ENCODE assay signal across 34 cellular contexts in genomic region chr14:101754893-101755292, GRCh38.
"Had no signal": no experiment of that assay in that cellular context is flagged by ENCODE, and none has a peak within 500 bp of the region (broad histone marks: within the 10 kb centered on the region; RNA-seq: fewer than 3 reads in every experiment).

No MANE protein-coding gene starts in this region.

- H3K4me2 ChIP-seq: KMS-11 had no signal

- H3K27ac ChIP-seq: KMS-11 had no signal

- H3K4me3 ChIP-seq: MG63 had no signal

- H3K27me3 ChIP-seq: MG63 had no signal

- H3K9ac ChIP-seq: KMS-11 had no signal

- H3K36me3 ChIP-seq: MG63 had no signal

- H3K9me3 ChIP-seq: MG63 had no signal

- DNase-seq: Karpas-422, Kasumi-1, KG1, MG63, MM.1S, MV-4-11, NCI-H1048, NCI-H1092, NCI-H1092 treated with DMSO at 0.1 percent for 48 hours, NCI-H1105, NCI-H1105 treated with DMSO at 0.1 percent for 48 hours, NCI-H1417, NCI-H1417 treated with DMSO at 0.1 percent for 48 hours, NCI-H1436, NCI-H1436 treated with DMSO at 0.1 percent for 48 hours, NCI-H146, NCI-H1694, NCI-H1694 treated with DMSO at 0.1 percent for 48 hours, NCI-H187, NCI-H187 treated with DMSO at 0.1 percent for 48 hours, NCI-H1930, NCI-H2029, NCI-H2029 treated with DMSO at 0.1 percent for 48 hours, NCI-H2081, NCI-H2081 treated with DMSO at 0.1 percent for 48 hours, NCI-H2107, NCI-H2171, NCI-H2171 treated with DMSO at 0.1 percent for 48 hours, NCI-H2227 treated with DMSO at 0.1 percent for 48 hours, NCI-H226, NCI-H345, NCI-H446, NCI-H446 treated with DMSO at 0.1 percent for 48 hours had no signal
